ENCODE assay signal across 15 cellular contexts in genomic region chr10:2120781-2121180, GRCh38.
DNase-seq lines count a peak whose midpoint lies in the region.
"Had no signal": no experiment of that assay in that cellular context is flagged by ENCODE, and none has a peak within 500 bp of the region (broad histone marks: within the 10 kb centered on the region; RNA-seq: fewer than 3 reads in every experiment).

No MANE protein-coding gene starts in this region.

- DNase-seq in M059J (ENCODE audit: low read depth) (peak; percentile 33), RPMI7951 (ENCODE audit: low read depth) (peak; percentile 61), medulla oblongata (ENCODE audit: extremely low spot score) (peak; percentile 22), retina (peak; percentile 68)
- no peak for DNase-seq in activated naive CD4-positive, alpha-beta T cell treated with anti-CD3 and anti-CD28 coated beads for 36 hours
- DNase-seq in stimulated activated CD4-positive, alpha-beta T cell treated with anti-CD3 and anti-CD28 coated beads, Interleukin-4, amount 100 ng/mL, for 24 hours = no peak
- no peak for DNase-seq in activated CD4-positive, alpha-beta T cell treated with anti-CD3 and anti-CD28 coated beads for 4 hours
- DNase-seq: ACHN, DMS79, IMR-90, MG63, NCI-H1048, NCI-H1436, NCI-H2029, PC-9 had no signal

- H3K27ac Mint-ChIP-seq in activated naive CD4-positive, alpha-beta T cell treated with anti-CD3 and anti-CD28 coated beads for 36 hours = no peak overlapping the region

- intact Hi-C loops in activated naive CD4-positive, alpha-beta T cell treated with anti-CD3 and anti-CD28 coated beads for 36 hours (cut with micrococcal nuclease) = no loop called here

- no peak overlapping the region for H3K4me3 Mint-ChIP-seq in activated naive CD4-positive, alpha-beta T cell treated with anti-CD3 and anti-CD28 coated beads for 36 hours

- CTCF ChIA-PET in activated naive CD4-positive, alpha-beta T cell treated with anti-CD3 and anti-CD28 coated beads for 36 hours (lab: Charles Lee) = no interaction called here

- H3K9me3 Mint-ChIP-seq in activated naive CD4-positive, alpha-beta T cell treated with anti-CD3 and anti-CD28 coated beads for 36 hours = no peaks in the 10 kb centered on the region

- H3K36me3 Mint-ChIP-seq in activated naive CD4-positive, alpha-beta T cell treated with anti-CD3 and anti-CD28 coated beads for 36 hours (ENCODE audit: low read depth) = no peaks in the 10 kb centered on the region

- peaks cover 5% of the 10 kb centered on the region for H3K27me3 Mint-ChIP-seq in activated naive CD4-positive, alpha-beta T cell treated with anti-CD3 and anti-CD28 coated beads for 36 hours (ENCODE audit: low read depth)

- no peaks in the 10 kb centered on the region for H3K4me1 Mint-ChIP-seq in activated naive CD4-positive, alpha-beta T cell treated with anti-CD3 and anti-CD28 coated beads for 36 hours (ENCODE audit: low read depth)

Comparison
In these comparisons a context has a peak if more than half of its experiments do, and no peak if none do; other contexts are left out.
1. DNase-seq: peak in M059J (single experiment), RPMI7951 (single experiment), medulla oblongata (single experiment) and retina (single experiment); none in activated naive CD4-positive, alpha-beta T cell treated with anti-CD3 and anti-CD28 coated beads for 36 hours (single experiment), stimulated activated CD4-positive, alpha-beta T cell treated with anti-CD3 and anti-CD28 coated beads, Interleukin-4, amount 100 ng/mL, for 24 hours (single experiment) and activated CD4-positive, alpha-beta T cell treated with anti-CD3 and anti-CD28 coated beads for 4 hours (0 of 2).